8 cellular contexts compared by ENCODE assay signal in the genomic region with DNA sequence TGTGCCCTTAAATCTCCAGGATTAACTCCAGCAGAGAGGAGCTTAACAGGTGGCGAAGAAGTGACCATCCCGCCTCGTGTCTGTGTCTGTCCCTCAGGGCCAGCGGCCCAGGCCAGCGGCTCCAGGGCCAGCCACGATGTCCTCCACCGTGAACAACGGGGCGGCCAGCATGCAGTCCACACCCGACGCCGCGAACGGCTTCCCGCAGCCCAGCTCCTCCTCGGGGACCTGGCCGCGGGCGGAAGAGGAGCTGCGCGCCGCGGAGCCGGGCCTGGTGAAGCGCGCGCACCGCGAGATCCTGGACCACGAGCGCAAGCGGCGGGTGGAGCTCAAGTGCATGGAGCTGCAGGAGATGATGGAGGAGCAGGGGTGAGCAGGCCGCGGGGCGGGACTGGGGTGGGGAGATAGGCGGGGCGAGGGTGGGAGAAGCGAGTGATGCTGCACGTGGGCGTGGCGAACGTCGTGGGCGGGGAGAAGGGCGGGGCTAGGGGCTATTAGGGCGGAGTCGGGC. TPM values are rescaled to one million over a fixed set of nuclear protein-coding genes. Genes with fewer than 3 reads are reported as not detected.
DNase-seq lines count a peak whose midpoint lies in the region; ATAC-seq and TF ChIP-seq lines count a peak whose summit lies in the region.

No MANE protein-coding gene starts in this region.

- peak overlapping the region in 3 of 4 donors; percentile 61 to 86 (median 73) for H3K4me3 Mint-ChIP-seq in IgD-negative memory B cell

- no peaks in the 10 kb centered on the region for H3K9me3 ChIP-seq in WERI-Rb-1 (ENCODE audit: severe bottlenecking)
- no peaks in the 10 kb centered on the region for H3K9me3 ChIP-seq in iPS-18c (ENCODE audit: control insufficient read depth, insufficient read depth, low read length)

- peak; percentile 37 for DNase-seq in GM04503 (ENCODE audit: low read depth)
- DNase-seq in WERI-Rb-1: peak; percentile 98
- DNase-seq in brain microvascular endothelial cell: peak; percentile 86
- peak; percentile 78 for DNase-seq in stimulated activated CD4-positive, alpha-beta T cell treated with anti-CD3 and anti-CD28 coated beads, Interleukin-12 subunit alpha, Interleukin-12 subunit beta, amount 100 ng/mL, for 4 hours
- DNase-seq in A172 (ENCODE audit: low spot score): no peak

- H3K27ac Mint-ChIP-seq in IgD-negative memory B cell: no peak overlapping the region

- H3K27ac ChIP-seq in WERI-Rb-1 (peak overlapping the region; percentile 89), brain microvascular endothelial cell (no peak overlapping the region)

- H3K36me3 Mint-ChIP-seq in IgD-negative memory B cell: peaks cover 2% of the 10 kb centered on the region

- ATAC-seq in HG02623 (IDR thresholded peaks at IDR 0.05; ENCODE audit: unreplicated experiment): no peak

- in situ Hi-C loops in brain microvascular endothelial cell (cut with HindIII; ENCODE audit: low pct_ligation_motif_present, low sequenced_read_pairs): no loop called here

- H3K9me3 Mint-ChIP-seq in IgD-negative memory B cell: peaks cover 0 to 3% (median 0%) of the 10 kb centered on the region in 3 donors

- H3K4me3 ChIP-seq in WERI-Rb-1 (ENCODE audit: low read depth, low read length) (peak overlapping the region; percentile 38), brain microvascular endothelial cell (ENCODE audit: low read depth, low read length) (peak overlapping the region; percentile 26), iPS-18c (ENCODE audit: insufficient read depth, low read depth, low read length) (peak overlapping the region; percentile 62)

- H3K27me3 ChIP-seq in WERI-Rb-1 (ENCODE audit: insufficient read depth, low read depth, severe bottlenecking): no peaks in the 10 kb centered on the region
- no peaks in the 10 kb centered on the region for H3K27me3 ChIP-seq in brain microvascular endothelial cell (replicated peaks)

- H3K36me3 ChIP-seq in WERI-Rb-1: peaks cover 22% of the 10 kb centered on the region
- no peaks in the 10 kb centered on the region for H3K36me3 ChIP-seq in brain microvascular endothelial cell (replicated peaks)

- peaks cover 62% of the 10 kb centered on the region for H3K27me3 Mint-ChIP-seq in IgD-negative memory B cell

- H3K4me1 Mint-ChIP-seq in IgD-negative memory B cell: peaks cover 0 to 7% (median 4%) of the 10 kb centered on the region in 3 donors

- TF ChIP-seq CTCF in WERI-Rb-1 (IDR thresholded peaks at IDR 0.05; ENCODE audit: low read depth, low read length) (no peak), brain microvascular endothelial cell (IDR thresholded peaks at IDR 0.05; ENCODE audit: low read depth, low read length, missing control alignments) (no peak)

RNA-seq across cellular contexts. Expression of a gene that starts 33.3 kb away (rescaled TPM):
- polyA plus RNA-seq in IgD-negative memory B cell: not detected
- total RNA-seq in A172 (2014; rRNA removed; shearing (Covaris generic)): 12.0 and 18.5 TPM in 2 replicates
